In genomic region chr4:8171941-8172924, GRCh38 we compare ENCODE assay signal across 11 cellular contexts. TPM values are rescaled to one million over a fixed set of nuclear protein-coding genes. Genes with fewer than 3 reads are reported as not detected.
DNase-seq lines count a peak whose midpoint lies in the region; ATAC-seq and TF ChIP-seq lines count a peak whose summit lies in the region.
"Had no signal": no experiment of that assay in that cellular context is flagged by ENCODE, and none has a peak within 500 bp of the region (broad histone marks: within the 10 kb centered on the region; RNA-seq: fewer than 3 reads in every experiment).

No MANE protein-coding gene starts in this region.

- POLR2A ChIA-PET in MCF 10A (lab: Yijun Ruan, JAX) = interaction anchor here (0.6 kb wide), 1 partner anchor 161 kb away, joined by 4 read pairs; no protein-coding TSS in a partner anchor

- H3K9me3 Mint-ChIP-seq in MCF 10A (ENCODE audit: unreplicated experiment) = no peaks in the 10 kb centered on the region

- peak; percentile 67 for ATAC-seq in HG02973 (IDR thresholded peaks at IDR 0.05; ENCODE audit: unreplicated experiment)

- CTCF ChIA-PET in MCF 10A (lab: Yijun Ruan, JAX) = interaction anchor here (0.6 to 1.6 kb wide), 2 partner anchors 20 to 103 kb away, joined by 3 to 5 read pairs; no protein-coding TSS in a partner anchor

- H3K4me1 Mint-ChIP-seq in MCF 10A (ENCODE audit: insufficient read depth, unreplicated experiment) = peaks cover 11% of the 10 kb centered on the region

- intact Hi-C loops in MCF 10A (cut with micrococcal nuclease) = no loop called here

- in situ Hi-C loops in ACHN (cut with HindIII; ENCODE audit: low pct_ligation_motif_present, low pct_unique_long_range_greater_than_20kb, low sequenced_read_pairs) = no loop called here

- H3K36me3 Mint-ChIP-seq in MCF 10A (ENCODE audit: insufficient read depth, unreplicated experiment) = no peaks in the 10 kb centered on the region
- H3K36me3 Mint-ChIP-seq: brain had no signal

- no peak for TF ChIP-seq CTCF in MCF 10A (IDR thresholded peaks at IDR 0.05; ENCODE audit: unreplicated experiment)

- TF ChIP-seq POLR2A in erythroblast (IDR thresholded peaks at IDR 0.05; ENCODE audit: low read length) = no peak

- H3K27me3 Mint-ChIP-seq in MCF 10A (ENCODE audit: insufficient read depth, unreplicated experiment) = peaks cover 2% of the 10 kb centered on the region

- no peak overlapping the region for H3K4me3 Mint-ChIP-seq in MCF 10A (ENCODE audit: unreplicated experiment)
- H3K4me3 Mint-ChIP-seq: brain; T-helper 2 cell treated with Interferon-gamma antibody and Interleukin-4, amounts not matched to agents 5 μg/mL and 100 μg/mL, for 36 hours had no signal

- BruUV-seq in MCF 10A (replicated peaks; lab: Mats Ljungman, UMichigan) = no TSS peak

- peak; percentile 57 for DNase-seq in stimulated activated naive CD4-positive, alpha-beta T cell treated with Interleukin-2 at 50 U/mL for 16 hours (lab: John Stamatoyannopoulos, UW)
- DNase-seq in stimulated activated naive CD4-positive, alpha-beta T cell (lab: John Stamatoyannopoulos, UW) = no peak
- DNase-seq in activated T-cell treated with anti-CD3 and anti-CD28 coated beads, Interleukin-2, amount 50 U/mL, for 48 hours = peak; percentile 57 to 62
- DNase-seq in MCF 10A (ENCODE audit: unreplicated experiment) = no peak
- no peak for DNase-seq in ACHN
- DNase-seq in iPS-NIHi7 (ENCODE audit: extremely low spot score) = no peak
- DNase-seq in erythroblast (lab: John Stamatoyannopoulos, UW) = no peak
- DNase-seq: NCI-H2107 had no signal

- H3K27ac Mint-ChIP-seq in MCF 10A (ENCODE audit: low read depth, unreplicated experiment) = no peak overlapping the region
- H3K27ac Mint-ChIP-seq: brain; T-helper 2 cell treated with Interferon-gamma antibody and Interleukin-4, amounts not matched to agents 5 μg/mL and 100 μg/mL, for 36 hours had no signal

RNA-seq across cellular contexts. Expression of gene ABLIM2, which starts 13.6 kb away (rescaled TPM):
- total RNA-seq in MCF 10A (2022) = 5.3 and 5.4 TPM in 2 replicates

RNA-seq across cellular contexts. Expression of gene SH3TC1, which starts 26.9 kb away (rescaled TPM):
- total RNA-seq in MCF 10A (2022) = 20.4 and 28.8 TPM in 2 replicates

Comparison
In these comparisons a context has a peak if more than half of its experiments do, and no peak if none do; other contexts are left out.
1. DNase-seq: peak in stimulated activated naive CD4-positive, alpha-beta T cell treated with Interleukin-2 at 50 U/mL for 16 hours (single experiment) and activated T-cell treated with anti-CD3 and anti-CD28 coated beads, Interleukin-2, amount 50 U/mL, for 48 hours (2 of 2); none in stimulated activated naive CD4-positive, alpha-beta T cell (0 of 6), MCF 10A (single experiment), ACHN (single experiment), iPS-NIHi7 (single experiment) and erythroblast (0 of 2).